Comparison of ENCODE assay signal across 8 cellular contexts in genomic region chr6:148203970-148204369, GRCh38.
DNase-seq lines count a peak whose midpoint lies in the region; ATAC-seq and TF ChIP-seq lines count a peak whose summit lies in the region.

No MANE protein-coding gene starts in this region.

- peak overlapping the region; percentile 90 for H3K27ac Mint-ChIP-seq in activated naive CD4-positive, alpha-beta T cell treated with anti-CD3 and anti-CD28 coated beads, Interleukin-2, amount 50 U/mL, for 24 hours

- DNase-seq in NCI-H2107 treated with DMSO at 0.1 percent for 48 hours (lab: John Stamatoyannopoulos, UW; ENCODE audit: unreplicated experiment) (peak; percentile 35), NCI-H2107 (lab: John Stamatoyannopoulos, UW) (no peak), SJCRH30 (peak; percentile 89 to 94), HEK293T (ENCODE audit: extremely low spot score) (no peak), RKO (ENCODE audit: low spot score) (no peak)
- peak; percentile 6 to 44 (median 34) for DNase-seq in stimulated activated CD4-positive, alpha-beta T cell treated with anti-CD3 and anti-CD28 coated beads, Interleukin-1b, Interleukin-23, amount 100 ng/mL, for 24 hours (ENCODE audit: low read depth in 4 of 4, low spot score in 1 of 4)

- no peaks in the 10 kb centered on the region for H3K27me3 ChIP-seq in SJCRH30

- no peaks in the 10 kb centered on the region for H3K36me3 ChIP-seq in SJCRH30

- POLR2A ChIA-PET in HEK293T (lab: Yijun Ruan, JAX), result no interaction called here

- H3K4me3 ChIP-seq in SJCRH30, result peak overlapping the region; percentile 25

- H3K36me3 Mint-ChIP-seq in activated naive CD4-positive, alpha-beta T cell treated with anti-CD3 and anti-CD28 coated beads, Interleukin-2, amount 50 U/mL, for 24 hours, result peaks cover 1% of the 10 kb centered on the region

- peaks cover 24% of the 10 kb centered on the region for H3K9me3 Mint-ChIP-seq in activated naive CD4-positive, alpha-beta T cell treated with anti-CD3 and anti-CD28 coated beads, Interleukin-2, amount 50 U/mL, for 24 hours

- H3K9me3 ChIP-seq in SJCRH30 (replicated peaks), result no peaks in the 10 kb centered on the region

- peaks cover 42% of the 10 kb centered on the region for H3K4me1 Mint-ChIP-seq in activated naive CD4-positive, alpha-beta T cell treated with anti-CD3 and anti-CD28 coated beads, Interleukin-2, amount 50 U/mL, for 24 hours

- ATAC-seq in HG03064 (IDR thresholded peaks at IDR 0.05; ENCODE audit: low read depth, unreplicated experiment), result peak; percentile 100

- peak overlapping the region; percentile 57 for H3K4me3 Mint-ChIP-seq in activated naive CD4-positive, alpha-beta T cell treated with anti-CD3 and anti-CD28 coated beads, Interleukin-2, amount 50 U/mL, for 24 hours

- H3K4me1 ChIP-seq in SJCRH30, result peaks cover 13% of the 10 kb centered on the region

- peaks cover 35% of the 10 kb centered on the region for H3K27me3 Mint-ChIP-seq in activated naive CD4-positive, alpha-beta T cell treated with anti-CD3 and anti-CD28 coated beads, Interleukin-2, amount 50 U/mL, for 24 hours

- CTCF ChIA-PET in HEK293T (lab: Yijun Ruan, JAX), result no interaction called here

- H3K27ac ChIP-seq in SJCRH30, result peak overlapping the region; percentile 79

TF ChIP-seq in HEK293T, 16 proteins besides CTCF, POLR2A, EP300 and RAD21:
- TF ChIP-seq SUZ12 (IDR thresholded peaks at IDR 0.05) (no peak), ELF4 (IDR thresholded peaks at IDR 0.05) (no peak), ARNT (IDR thresholded peaks at IDR 0.05) (no peak), L3MBTL2 (conservative IDR thresholded peaks at IDR 0.05) (no peak), PKNOX1 (IDR thresholded peaks at IDR 0.05) (no peak), BHLHE40 (IDR thresholded peaks at IDR 0.05; ENCODE audit: borderline replicate concordance) (no peak), SP1 (IDR thresholded peaks at IDR 0.05) (no peak), LEF1 (IDR thresholded peaks at IDR 0.05; ENCODE audit: borderline replicate concordance) (no peak), FOXA1 (IDR thresholded peaks at IDR 0.05) (no peak), FOXK2 (IDR thresholded peaks at IDR 0.05) (no peak), HDGF (IDR thresholded peaks at IDR 0.05; ENCODE audit: borderline replicate concordance) (no peak), ZNF384 (IDR thresholded peaks at IDR 0.05) (no peak), TARDBP (IDR thresholded peaks at IDR 0.05) (no peak), NFRKB (IDR thresholded peaks at IDR 0.05) (no peak), CTBP1 (IDR thresholded peaks at IDR 0.05; ENCODE audit: borderline replicate concordance) (no peak), FOXM1 (IDR thresholded peaks at IDR 0.05; ENCODE audit: borderline replicate concordance) (no peak)

Comparison
In these comparisons a context has a peak if more than half of its experiments do, and no peak if none do; other contexts are left out.
1. DNase-seq: peak in NCI-H2107 treated with DMSO at 0.1 percent for 48 hours (single experiment), SJCRH30 (2 of 2) and stimulated activated CD4-positive, alpha-beta T cell treated with anti-CD3 and anti-CD28 coated beads, Interleukin-1b, Interleukin-23, amount 100 ng/mL, for 24 hours (4 of 4); none in NCI-H2107 (single experiment), HEK293T (single experiment) and RKO (single experiment).